In the genomic region with DNA sequence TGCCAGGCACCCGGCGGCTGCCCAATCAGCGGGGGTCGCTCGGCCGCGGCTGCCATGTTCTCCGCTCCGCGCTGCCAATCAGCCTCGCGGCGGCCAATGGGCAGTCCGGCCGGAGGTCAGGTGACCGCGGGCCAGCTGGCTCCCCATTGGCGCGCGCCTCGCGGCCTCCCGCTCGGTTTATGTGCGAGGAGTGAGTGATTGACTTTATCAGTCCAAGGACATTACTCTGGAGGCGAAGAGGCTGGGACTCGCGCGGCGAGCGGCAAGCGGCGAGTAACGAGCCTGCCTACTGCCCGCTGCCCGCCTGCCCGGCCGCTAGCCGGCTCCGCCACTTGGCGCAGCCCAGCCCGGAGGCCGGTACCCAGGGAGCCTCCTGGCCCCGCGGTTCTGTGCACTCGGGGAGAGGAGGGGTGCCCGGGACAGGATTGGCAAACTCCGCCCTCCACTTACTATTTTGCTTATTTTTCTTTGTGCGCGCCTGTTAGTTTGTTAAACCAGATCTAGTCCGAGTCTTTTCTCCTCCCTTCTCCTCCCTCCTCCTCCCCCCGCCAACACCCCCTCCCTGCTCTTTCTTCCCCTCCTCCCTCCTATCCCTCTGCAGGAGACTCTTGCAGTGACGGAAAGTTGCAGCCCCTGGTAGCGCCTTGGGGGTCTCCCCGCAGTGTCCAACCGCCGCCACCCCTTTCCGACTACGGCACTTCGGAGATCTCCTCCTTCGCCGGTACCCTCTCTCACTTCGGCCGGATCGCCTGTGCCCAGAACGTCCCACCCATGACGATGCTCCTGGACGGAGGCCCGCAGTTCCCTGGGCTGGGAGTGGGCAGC, we compare ENCODE assay signal across 9 cellular contexts. TPM values are rescaled to one million over a fixed set of nuclear protein-coding genes. Genes with fewer than 3 reads are reported as not detected.
A peak's percentile ranks its signal among the peaks of the same experiment; 100 is the strongest.
DNase-seq lines count a peak whose midpoint lies in the region; ATAC-seq and TF ChIP-seq lines count a peak whose summit lies in the region.
"Had no signal": no experiment of that assay in that cellular context is flagged by ENCODE, and none has a peak within 500 bp of the region (broad histone marks: within the 10 kb centered on the region; RNA-seq: fewer than 3 reads in every experiment).

Gene ZIC3 (plus strand): TSS at position 207 of the 825 bp plus-strand sequence. CDS start 565 bp downstream, at position 772.

- peak within 1 kb of the TSS; percentile 59 to 64 for H3K4me3 ChIP-seq in gastroesophageal sphincter
- peak within 1 kb of the TSS; percentile 61 for H3K4me3 ChIP-seq in neuron (ENCODE audit: low read length)

- TF ChIP-seq EP300 in gastroesophageal sphincter (IDR thresholded peaks at IDR 0.05): no peak

- H3K36me3 ChIP-seq in gastroesophageal sphincter (no peaks in the 10 kb centered on the region), neuron (ENCODE audit: insufficient read depth, low read length) (no peaks in the 10 kb centered on the region)

- H3K9me3 ChIP-seq in gastroesophageal sphincter (no peaks in the 10 kb centered on the region), neuron (ENCODE audit: low read length) (no peaks in the 10 kb centered on the region)

- ATAC-seq in gastroesophageal sphincter (peak; percentile 77), GM21360 (IDR thresholded peaks at IDR 0.05; ENCODE audit: unreplicated experiment) (no peak), HG03095 (IDR thresholded peaks at IDR 0.05; ENCODE audit: unreplicated experiment) (no peak), HG03565 (IDR thresholded peaks at IDR 0.05; ENCODE audit: unreplicated experiment) (no peak)

- no peak for TF ChIP-seq POLR2A in gastroesophageal sphincter (IDR thresholded peaks at IDR 0.05)

- DNase-seq in HK-2 (ENCODE audit: unreplicated experiment) (peak; percentile 79), T1000 (lab: John Stamatoyannopoulos, UW) (peak; percentile 35), AML-193 (lab: John Stamatoyannopoulos, UW) (no peak)

- H3K4me1 ChIP-seq in gastroesophageal sphincter: peaks cover 0 to 30% (median 6%) of the 10 kb centered on the region in 3 donors
- peaks cover 2% of the 10 kb centered on the region for H3K4me1 ChIP-seq in neuron (ENCODE audit: insufficient read depth, low read length)

- H3K27me3 ChIP-seq in gastroesophageal sphincter (peaks cover 95% of the 10 kb centered on the region), neuron (ENCODE audit: insufficient read depth, low read length) (peaks cover 23% of the 10 kb centered on the region)

- 0% methylated on average over 4 of the region's 69 CpGs; no CpG with 5 or more reads in 1 of the 2 donors for WGBS in gastroesophageal sphincter (ENCODE audit: low coverage in 1 of 2), 2 donors

- H2AFZ ChIP-seq in neuron (ENCODE audit: low read depth, low read length): peak within 1 kb of the TSS; percentile 68

- TF ChIP-seq CTCF in gastroesophageal sphincter (IDR thresholded peaks at IDR 0.05): no peak

- H3K27ac ChIP-seq in gastroesophageal sphincter: no peak within 1 kb of the TSS

RNA-seq across cellular contexts. Expression of gene ZIC3, which starts in this region (rescaled TPM):
- not detected for total RNA-seq in gastroesophageal sphincter
- total RNA-seq: mononuclear cell had no signal

Comparison
In these comparisons a context has a peak if more than half of its experiments do, and no peak if none do; other contexts are left out.
1. Peak in ATAC-seq and H3K4me3 ChIP-seq in gastroesophageal sphincter; RNA of the gene not detected or under 1 TPM.
2. DNase-seq: peak in HK-2 (single experiment) and T1000 (single experiment); none in AML-193 (0 of 2).